Comparison of ENCODE assay signal across 13 cellular contexts in genomic region chr1:22745675-22746585, GRCh38. TPM values are rescaled to one million over a fixed set of nuclear protein-coding genes. Genes with fewer than 3 reads are reported as not detected.
DNase-seq lines count a peak whose midpoint lies in the region; ATAC-seq and TF ChIP-seq lines count a peak whose summit lies in the region.
"Had no signal": no experiment of that assay in that cellular context is flagged by ENCODE, and none has a peak within 500 bp of the region (broad histone marks: within the 10 kb centered on the region; RNA-seq: fewer than 3 reads in every experiment).

No MANE protein-coding gene starts in this region.

- peaks cover 5% of the 10 kb centered on the region for H3K4me1 Mint-ChIP-seq in activated T-cell treated with anti-CD3 and anti-CD28 coated beads, Interleukin-2, amount 50 U/mL, for 24 hours (ENCODE audit: low read depth)

- H3K9me3 ChIP-seq in colonic mucosa, result no peaks in the 10 kb centered on the region
- H3K9me3 ChIP-seq in osteoblast (ENCODE audit: low read depth, low read length), result no peaks in the 10 kb centered on the region

- H3K27me3 Mint-ChIP-seq in activated T-cell treated with anti-CD3 and anti-CD28 coated beads, Interleukin-2, amount 50 U/mL, for 24 hours, result peaks cover 14% of the 10 kb centered on the region

- no peak overlapping the region for H3K4me3 Mint-ChIP-seq in activated T-cell treated with anti-CD3 and anti-CD28 coated beads, Interleukin-2, amount 50 U/mL, for 24 hours
- H3K4me3 Mint-ChIP-seq: effector memory CD8-positive, alpha-beta T cell had no signal

- H3K4me2 ChIP-seq in osteoblast (ENCODE audit: insufficient read depth, low read length), result no peak overlapping the region

- intact Hi-C loops in colonic mucosa (cut with DNase I), result no loop called here

- H3K9ac ChIP-seq in colonic mucosa (ENCODE audit: low read depth in 2 of 2, low read length in 2 of 2), result peak overlapping the region in 1 of 2 donors; percentile 41

- no peak for ATAC-seq in GM18867 (IDR thresholded peaks at IDR 0.05; ENCODE audit: unreplicated experiment)
- ATAC-seq in HG02571 (IDR thresholded peaks at IDR 0.05; ENCODE audit: unreplicated experiment), result no peak
- ATAC-seq: effector memory CD8-positive, alpha-beta T cell had no signal

- H3K4me1 ChIP-seq in colonic mucosa (peaks cover 11% of the 10 kb centered on the region), osteoblast (ENCODE audit: insufficient read depth, low read length) (peaks cover 38% of the 10 kb centered on the region)

- no peaks in the 10 kb centered on the region for H3K36me3 Mint-ChIP-seq in activated T-cell treated with anti-CD3 and anti-CD28 coated beads, Interleukin-2, amount 50 U/mL, for 24 hours (ENCODE audit: low read depth)

- H3K27ac ChIP-seq in colonic mucosa (peak overlapping the region; percentile 3), osteoblast (ENCODE audit: low read depth, low read length) (peak overlapping the region; percentile 9)

- DNase-seq in GM04504 (ENCODE audit: low read depth), result peak; percentile 28
- peak; percentile 17 for DNase-seq in NCI-H69 (lab: John Stamatoyannopoulos, UW)
- DNase-seq in colonic mucosa, result peak; percentile 83
- peak; percentile 91 for DNase-seq in osteoblast (ENCODE audit: insufficient read length, low spot score, missing footprints)
- DNase-seq in activated T-cell treated with anti-CD3 and anti-CD28 coated beads, Interleukin-2, amount 50 U/mL, for 24 hours, result no peak
- no peak for DNase-seq in occipital lobe (lab: John Stamatoyannopoulos, UW)
- DNase-seq: activated T-cell treated with anti-CD3 and anti-CD28 coated beads for 4 hours; effector memory CD8-positive, alpha-beta T cell; NCI-H2029 treated with DMSO at 0.1 percent for 48 hours had no signal

- H3K9me3 Mint-ChIP-seq in activated T-cell treated with anti-CD3 and anti-CD28 coated beads, Interleukin-2, amount 50 U/mL, for 24 hours, result no peaks in the 10 kb centered on the region
- H3K9me3 Mint-ChIP-seq: effector memory CD8-positive, alpha-beta T cell had no signal

- H3K27ac Mint-ChIP-seq in activated T-cell treated with anti-CD3 and anti-CD28 coated beads, Interleukin-2, amount 50 U/mL, for 24 hours, result no peak overlapping the region
- H3K27ac Mint-ChIP-seq: effector memory CD8-positive, alpha-beta T cell had no signal

- H3K79me2 ChIP-seq in osteoblast (ENCODE audit: insufficient read depth, low read length), result no peaks in the 10 kb centered on the region

- no peaks in the 10 kb centered on the region for H4K20me1 ChIP-seq in osteoblast (ENCODE audit: insufficient read depth, low read length)

- no peaks in the 10 kb centered on the region for H3K27me3 ChIP-seq in colonic mucosa
- no peaks in the 10 kb centered on the region for H3K27me3 ChIP-seq in osteoblast (ENCODE audit: insufficient read depth, low read length)

- H2AFZ ChIP-seq in osteoblast (ENCODE audit: low read length), result no peak overlapping the region

- no peak for TF ChIP-seq CTCF in colonic mucosa (IDR thresholded peaks at IDR 0.05)
- TF ChIP-seq CTCF in osteoblast (IDR thresholded peaks at IDR 0.05; ENCODE audit: extremely low read depth, low read depth, low read length), result no peak

- no peaks in the 10 kb centered on the region for H3K36me3 ChIP-seq in colonic mucosa
- no peaks in the 10 kb centered on the region for H3K36me3 ChIP-seq in osteoblast (ENCODE audit: insufficient read depth, low read length)

- H3K4me3 ChIP-seq in colonic mucosa, result no peak overlapping the region
- H3K4me3 ChIP-seq in osteoblast (ENCODE audit: insufficient read depth, low read length), result no peak overlapping the region
- H3K4me3 ChIP-seq: lung had no signal

RNA-seq across cellular contexts. Expression of gene EPHB2, which starts 35.3 kb away (rescaled TPM):
- total RNA-seq in colonic mucosa (100 to 1,000 TPM in 1 of 2 donors, 10 to 100 TPM in 1; 71.9 to 150 TPM), osteoblast (8.7 and 14.7 TPM in 2 replicates), occipital lobe (34.9 TPM)
- total RNA-seq: T-helper 1 cell treated with Interleukin-12 subunit alpha and Interleukin-12 subunit beta and Interleukin-4 antibody, amounts not matched to agents 30 ng/mL and 1 ng/mL, for 36 hours had no signal

Comparison
In these comparisons a context has a peak if more than half of its experiments do, and no peak if none do; other contexts are left out.
1. DNase-seq: peak in GM04504 (single experiment), NCI-H69 (single experiment), colonic mucosa (single experiment) and osteoblast (single experiment); none in activated T-cell treated with anti-CD3 and anti-CD28 coated beads, Interleukin-2, amount 50 U/mL, for 24 hours (single experiment) and occipital lobe (single experiment).